Comparison of ENCODE assay signal across 1 cellular context in genomic region chr11:117281159-117281558, GRCh38.
TF ChIP-seq lines count a peak whose summit lies in the region.

No MANE protein-coding gene starts in this region.

TF ChIP-seq in endothelial cell of umbilical vein, 7 proteins besides CTCF, POLR2A, EP300 and RAD21:
- no peak for TF ChIP-seq EZH2 (IDR thresholded peaks at IDR 0.05; ENCODE audit: borderline replicate concordance, low read depth, low read length, severe bottlenecking)
- TF ChIP-seq FOS (IDR thresholded peaks at IDR 0.05; ENCODE audit: borderline replicate concordance, insufficient read depth, low read length): peak; percentile 97
- TF ChIP-seq JUN (IDR thresholded peaks at IDR 0.05; ENCODE audit: borderline replicate concordance, insufficient read depth, insufficient read length, low read depth): peak; percentile 94
- peak; percentile 27 for TF ChIP-seq POLR2AphosphoS5 (IDR thresholded peaks at IDR 0.05; ENCODE audit: insufficient read depth, low read depth, low read length)
- no peak for TF ChIP-seq MYC (IDR thresholded peaks at IDR 0.05; ENCODE audit: low read depth, low read length)
